2 cellular contexts compared by ENCODE assay signal in genomic region chr6:155314773-155315515, GRCh38.
A peak's percentile ranks its signal among the peaks of the same experiment; 100 is the strongest.
TF ChIP-seq lines count a peak whose summit lies in the region.

No MANE protein-coding gene starts in this region.

TF ChIP-seq in HEK293, 187 proteins besides CTCF, POLR2A, EP300 and RAD21 (continued from another document and continues in another):
- TF ChIP-seq PRDM4 (tag by site-specific recombination; IDR thresholded peaks at IDR 0.05), result peak; percentile 61; the same call in 1 of the 2 replicates
- no peak for TF ChIP-seq ZNF544 (tag by site-specific recombination; IDR thresholded peaks at IDR 0.05)
- TF ChIP-seq SCRT1 (tag by site-specific recombination; IDR thresholded peaks at IDR 0.05; ENCODE audit: borderline replicate concordance), result no peak
- TF ChIP-seq FEZF1 (tag by site-specific recombination; IDR thresholded peaks at IDR 0.05), result no peak
- no peak for TF ChIP-seq ZNF48 (tag by site-specific recombination; IDR thresholded peaks at IDR 0.05)
- no peak for TF ChIP-seq ZNF155 (tag by site-specific recombination; IDR thresholded peaks at IDR 0.05)
- TF ChIP-seq ZNF704 (tag by site-specific recombination; IDR thresholded peaks at IDR 0.05), result no peak
- TF ChIP-seq ZNF354C (tag by site-specific recombination; IDR thresholded peaks at IDR 0.05; ENCODE audit: borderline replicate concordance, low read depth), result no peak
- no peak for TF ChIP-seq ZNF175 (tag by site-specific recombination; IDR thresholded peaks at IDR 0.05)
- peak; percentile 68 for TF ChIP-seq KLF17 (tag by site-specific recombination; IDR thresholded peaks at IDR 0.05)
- no peak for TF ChIP-seq ZNF530 (tag by site-specific recombination; IDR thresholded peaks at IDR 0.05; ENCODE audit: low read depth)
- TF ChIP-seq ZNF280C (tag by site-specific recombination; IDR thresholded peaks at IDR 0.05), result no peak
- TF ChIP-seq ZNF292 (tag by site-specific recombination; IDR thresholded peaks at IDR 0.05; ENCODE audit: borderline replicate concordance, low read depth), result no peak
- TF ChIP-seq ZNF585B (tag by site-specific recombination; IDR thresholded peaks at IDR 0.05), result no peak
- TF ChIP-seq ZNF529 (tag by site-specific recombination; IDR thresholded peaks at IDR 0.05; ENCODE audit: insufficient replicate concordance), result no peak
- peak; percentile 83 for TF ChIP-seq ZNF324 (tag by site-specific recombination; IDR thresholded peaks at IDR 0.05)
- TF ChIP-seq ZNF404 (tag by site-specific recombination; IDR thresholded peaks at IDR 0.05), result no peak
- TF ChIP-seq ZNF37A (tag by site-specific recombination; IDR thresholded peaks at IDR 0.05), result no peak
- peak; percentile 71 for TF ChIP-seq ZNF501 (tag by site-specific recombination; IDR thresholded peaks at IDR 0.05)
- no peak for TF ChIP-seq ZNF626 (tag by site-specific recombination; IDR thresholded peaks at IDR 0.05)
- peak; percentile 27; the same call in 1 of the 2 replicates for TF ChIP-seq ZSCAN4 (tag by site-specific recombination; IDR thresholded peaks at IDR 0.05)
- peak; percentile 84 for TF ChIP-seq ZBTB8A (tag by site-specific recombination; IDR thresholded peaks at IDR 0.05)
- TF ChIP-seq ZNF654 (tag by site-specific recombination; IDR thresholded peaks at IDR 0.05; ENCODE audit: low read depth), result no peak

TF ChIP-seq in K562, 482 proteins besides CTCF, POLR2A, EP300 and RAD21 (continued from another document and continues in another):
- TF ChIP-seq E2F3 (CRISPR knock-in tag; IDR thresholded peaks at IDR 0.05) (no peak), ETV6 (IDR thresholded peaks at IDR 0.05; ENCODE audit: borderline replicate concordance in 1 of 2, low read depth in 2 of 2, low read length in 1 of 2) (no peak), ETV6 (CRISPR knock-in tag; IDR thresholded peaks at IDR 0.05; ENCODE audit: borderline replicate concordance) (peak; percentile 58; the same call in 1 of the 2 replicates), DIDO1 (tag; IDR thresholded peaks at IDR 0.05; ENCODE audit: low read depth) (0 out of 2 replicates have a peak, but pooled peaks have one; percentile 61), ARID1B (IDR thresholded peaks at IDR 0.05) (peak; percentile 7; the same call in 1 of the 2 replicates), CBX8 (IDR thresholded peaks at IDR 0.05; ENCODE audit: borderline replicate concordance, extremely low read depth, low read depth, low read length, poor library complexity, severe bottlenecking) (no peak), ZNF395 (CRISPR knock-in tag; IDR thresholded peaks at IDR 0.05) (0 out of 2 replicates have a peak, but pooled peaks have one; percentile 54), JUND (IDR thresholded peaks at IDR 0.05; ENCODE audit: borderline replicate concordance, low read depth, low read length) (0 out of 2 replicates have a peak, but pooled peaks have one; percentile 1), JUND (tag; IDR thresholded peaks at IDR 0.05; ENCODE audit: borderline replicate concordance, low read depth, low read length) (peak; percentile 33; the same call in 1 of the 3 replicates), ZNF561 (CRISPR knock-in tag; conservative IDR thresholded peaks at IDR 0.05) (no peak), DEAF1 (CRISPR knock-in tag; IDR thresholded peaks at IDR 0.05) (no peak), JUNB (CRISPR knock-in tag; conservative IDR thresholded peaks at IDR 0.05) (no peak), BCOR (IDR thresholded peaks at IDR 0.05) (peak; percentile 100), TAF15 (IDR thresholded peaks at IDR 0.05; ENCODE audit: low read depth, low read length) (no peak), ZNF699 (CRISPR knock-in tag; IDR thresholded peaks at IDR 0.05; ENCODE audit: insufficient replicate concordance) (no peak), SAFB (IDR thresholded peaks at IDR 0.05; ENCODE audit: borderline replicate concordance, low read depth, low read length) (no peak), TAL1 (IDR thresholded peaks at IDR 0.05) (no peak; the same call in 1 of the 2 replicates), LCOR (CRISPR knock-in tag; IDR thresholded peaks at IDR 0.05) (no peak; the same call in none of the 2 replicates), CGGBP1 (CRISPR knock-in tag; IDR thresholded peaks at IDR 0.05) (peak; percentile 68; the same call in 1 of the 2 replicates), ZNF79 (CRISPR knock-in tag; IDR thresholded peaks at IDR 0.05; ENCODE audit: low read depth) (no peak), ZNF324 (CRISPR knock-in tag; IDR thresholded peaks at IDR 0.05) (no peak), HDAC2 (IDR thresholded peaks at IDR 0.05) (peak; percentile 99), ZNF224 (CRISPR knock-in tag; IDR thresholded peaks at IDR 0.05) (no peak), IRF2 (CRISPR knock-in tag; IDR thresholded peaks at IDR 0.05) (no peak), SMARCA5 (IDR thresholded peaks at IDR 0.05) (peak; percentile 96), HDAC8 (tag; IDR thresholded peaks at IDR 0.05) (0 out of 2 replicates have a peak, but pooled peaks have one; percentile 21), PRPF4 (IDR thresholded peaks at IDR 0.05; ENCODE audit: insufficient read depth, low read depth, low read length, poor library complexity, severe bottlenecking) (no peak), THRA (IDR thresholded peaks at IDR 0.05) (no peak), NFXL1 (CRISPR knock-in tag; IDR thresholded peaks at IDR 0.05) (no peak), LEF1 (IDR thresholded peaks at IDR 0.05) (peak; percentile 54; the same call in 1 of the 2 replicates)
- TF ChIP-seq, protein P1, sequence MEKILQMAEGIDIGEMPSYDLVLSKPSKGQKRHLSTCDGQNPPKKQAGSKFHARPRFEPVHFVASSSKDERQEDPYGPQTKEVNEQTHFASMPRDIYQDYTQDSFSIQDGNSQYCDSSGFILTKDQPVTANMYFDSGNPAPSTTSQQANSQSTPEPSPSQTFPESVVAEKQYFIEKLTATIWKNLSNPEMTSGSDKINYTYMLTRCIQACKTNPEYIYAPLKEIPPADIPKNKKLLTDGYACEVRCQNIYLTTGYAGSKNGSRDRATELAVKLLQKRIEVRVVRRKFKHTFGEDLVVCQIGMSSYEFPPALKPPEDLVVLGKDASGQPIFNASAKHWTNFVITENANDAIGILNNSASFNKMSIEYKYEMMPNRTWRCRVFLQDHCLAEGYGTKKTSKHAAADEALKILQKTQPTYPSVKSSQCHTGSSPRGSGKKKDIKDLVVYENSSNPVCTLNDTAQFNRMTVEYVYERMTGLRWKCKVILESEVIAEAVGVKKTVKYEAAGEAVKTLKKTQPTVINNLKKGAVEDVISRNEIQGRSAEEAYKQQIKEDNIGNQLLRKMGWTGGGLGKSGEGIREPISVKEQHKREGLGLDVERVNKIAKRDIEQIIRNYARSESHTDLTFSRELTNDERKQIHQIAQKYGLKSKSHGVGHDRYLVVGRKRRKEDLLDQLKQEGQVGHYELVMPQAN (IDR thresholded peaks at IDR 0.05; ENCODE audit: borderline replicate concordance), result peak; percentile 74
- TF ChIP-seq, protein P2, sequence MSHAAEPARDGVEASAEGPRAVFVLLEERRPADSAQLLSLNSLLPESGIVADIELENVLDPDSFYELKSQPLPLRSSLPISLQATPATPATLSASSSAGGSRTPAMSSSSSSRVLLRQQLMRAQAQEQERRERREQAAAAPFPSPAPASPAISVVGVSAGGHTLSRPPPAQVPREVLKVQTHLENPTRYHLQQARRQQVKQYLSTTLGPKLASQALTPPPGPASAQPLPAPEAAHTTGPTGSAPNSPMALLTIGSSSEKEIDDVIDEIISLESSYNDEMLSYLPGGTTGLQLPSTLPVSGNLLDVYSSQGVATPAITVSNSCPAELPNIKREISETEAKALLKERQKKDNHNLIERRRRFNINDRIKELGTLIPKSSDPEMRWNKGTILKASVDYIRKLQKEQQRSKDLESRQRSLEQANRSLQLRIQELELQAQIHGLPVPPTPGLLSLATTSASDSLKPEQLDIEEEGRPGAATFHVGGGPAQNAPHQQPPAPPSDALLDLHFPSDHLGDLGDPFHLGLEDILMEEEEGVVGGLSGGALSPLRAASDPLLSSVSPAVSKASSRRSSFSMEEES (CRISPR knock-in tag; IDR thresholded peaks at IDR 0.05), result peak; percentile 74
- TF ChIP-seq, protein P3, sequence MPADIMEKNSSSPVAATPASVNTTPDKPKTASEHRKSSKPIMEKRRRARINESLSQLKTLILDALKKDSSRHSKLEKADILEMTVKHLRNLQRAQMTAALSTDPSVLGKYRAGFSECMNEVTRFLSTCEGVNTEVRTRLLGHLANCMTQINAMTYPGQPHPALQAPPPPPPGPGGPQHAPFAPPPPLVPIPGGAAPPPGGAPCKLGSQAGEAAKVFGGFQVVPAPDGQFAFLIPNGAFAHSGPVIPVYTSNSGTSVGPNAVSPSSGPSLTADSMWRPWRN (IDR thresholded peaks at IDR 0.05; ENCODE audit: low read depth), result no peak
- TF ChIP-seq, protein P4, sequence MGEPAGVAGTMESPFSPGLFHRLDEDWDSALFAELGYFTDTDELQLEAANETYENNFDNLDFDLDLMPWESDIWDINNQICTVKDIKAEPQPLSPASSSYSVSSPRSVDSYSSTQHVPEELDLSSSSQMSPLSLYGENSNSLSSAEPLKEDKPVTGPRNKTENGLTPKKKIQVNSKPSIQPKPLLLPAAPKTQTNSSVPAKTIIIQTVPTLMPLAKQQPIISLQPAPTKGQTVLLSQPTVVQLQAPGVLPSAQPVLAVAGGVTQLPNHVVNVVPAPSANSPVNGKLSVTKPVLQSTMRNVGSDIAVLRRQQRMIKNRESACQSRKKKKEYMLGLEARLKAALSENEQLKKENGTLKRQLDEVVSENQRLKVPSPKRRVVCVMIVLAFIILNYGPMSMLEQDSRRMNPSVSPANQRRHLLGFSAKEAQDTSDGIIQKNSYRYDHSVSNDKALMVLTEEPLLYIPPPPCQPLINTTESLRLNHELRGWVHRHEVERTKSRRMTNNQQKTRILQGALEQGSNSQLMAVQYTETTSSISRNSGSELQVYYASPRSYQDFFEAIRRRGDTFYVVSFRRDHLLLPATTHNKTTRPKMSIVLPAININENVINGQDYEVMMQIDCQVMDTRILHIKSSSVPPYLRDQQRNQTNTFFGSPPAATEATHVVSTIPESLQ (CRISPR knock-in tag; IDR thresholded peaks at IDR 0.05), result no peak
- TF ChIP-seq, protein P5, sequence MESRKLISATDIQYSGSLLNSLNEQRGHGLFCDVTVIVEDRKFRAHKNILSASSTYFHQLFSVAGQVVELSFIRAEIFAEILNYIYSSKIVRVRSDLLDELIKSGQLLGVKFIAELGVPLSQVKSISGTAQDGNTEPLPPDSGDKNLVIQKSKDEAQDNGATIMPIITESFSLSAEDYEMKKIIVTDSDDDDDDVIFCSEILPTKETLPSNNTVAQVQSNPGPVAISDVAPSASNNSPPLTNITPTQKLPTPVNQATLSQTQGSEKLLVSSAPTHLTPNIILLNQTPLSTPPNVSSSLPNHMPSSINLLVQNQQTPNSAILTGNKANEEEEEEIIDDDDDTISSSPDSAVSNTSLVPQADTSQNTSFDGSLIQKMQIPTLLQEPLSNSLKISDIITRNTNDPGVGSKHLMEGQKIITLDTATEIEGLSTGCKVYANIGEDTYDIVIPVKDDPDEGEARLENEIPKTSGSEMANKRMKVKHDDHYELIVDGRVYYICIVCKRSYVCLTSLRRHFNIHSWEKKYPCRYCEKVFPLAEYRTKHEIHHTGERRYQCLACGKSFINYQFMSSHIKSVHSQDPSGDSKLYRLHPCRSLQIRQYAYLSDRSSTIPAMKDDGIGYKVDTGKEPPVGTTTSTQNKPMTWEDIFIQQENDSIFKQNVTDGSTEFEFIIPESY (CRISPR knock-in tag; IDR thresholded peaks at IDR 0.05), result peak; percentile 70; the same call in 1 of the 2 replicates
- TF ChIP-seq, protein P6, sequence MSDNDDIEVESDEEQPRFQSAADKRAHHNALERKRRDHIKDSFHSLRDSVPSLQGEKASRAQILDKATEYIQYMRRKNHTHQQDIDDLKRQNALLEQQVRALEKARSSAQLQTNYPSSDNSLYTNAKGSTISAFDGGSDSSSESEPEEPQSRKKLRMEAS (CRISPR knock-in tag; IDR thresholded peaks at IDR 0.05), result peak; percentile 89
